ENCODE assay signal across 1 cellular context in genomic region chr2:153477096-153477555, GRCh38.
TF ChIP-seq lines count a peak whose summit lies in the region.

No MANE protein-coding gene starts in this region.

TF ChIP-seq in H1, 55 proteins besides CTCF, POLR2A, EP300 and RAD21 (continued from another document):
- 0 out of 2 replicates have a peak, but pooled peaks have one; percentile 13 for TF ChIP-seq KDM1A (IDR thresholded peaks at IDR 0.05; ENCODE audit: borderline replicate concordance, low read length)
- TF ChIP-seq, protein P1, sequence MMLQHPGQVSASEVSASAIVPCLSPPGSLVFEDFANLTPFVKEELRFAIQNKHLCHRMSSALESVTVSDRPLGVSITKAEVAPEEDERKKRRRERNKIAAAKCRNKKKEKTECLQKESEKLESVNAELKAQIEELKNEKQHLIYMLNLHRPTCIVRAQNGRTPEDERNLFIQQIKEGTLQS (IDR thresholded peaks at IDR 0.05; ENCODE audit: insufficient read depth, low read depth, low read length) = no peak
- TF ChIP-seq RNF2 (IDR thresholded peaks at IDR 0.05; ENCODE audit: borderline replicate concordance, low read depth, low read length, missing control alignments, poor library complexity, severe bottlenecking) = no peak
- TF ChIP-seq HDAC2 (IDR thresholded peaks at IDR 0.05; ENCODE audit: borderline replicate concordance in 1 of 2, low read depth in 2 of 2, low read length in 2 of 2) = peak in 1 of 2 experiments; percentile 6; a peak in 1 of 4 replicates
- TF ChIP-seq EGR1 (IDR thresholded peaks at IDR 0.05; ENCODE audit: borderline replicate concordance, low read depth, low read length) = 0 out of 2 replicates have a peak, but pooled peaks have one; percentile 2
- no peak for TF ChIP-seq RFX5 (IDR thresholded peaks at IDR 0.05; ENCODE audit: borderline replicate concordance, low read depth, low read length)
- no peak for TF ChIP-seq SIRT6 (IDR thresholded peaks at IDR 0.05; ENCODE audit: low read length)
- TF ChIP-seq, protein P2, sequence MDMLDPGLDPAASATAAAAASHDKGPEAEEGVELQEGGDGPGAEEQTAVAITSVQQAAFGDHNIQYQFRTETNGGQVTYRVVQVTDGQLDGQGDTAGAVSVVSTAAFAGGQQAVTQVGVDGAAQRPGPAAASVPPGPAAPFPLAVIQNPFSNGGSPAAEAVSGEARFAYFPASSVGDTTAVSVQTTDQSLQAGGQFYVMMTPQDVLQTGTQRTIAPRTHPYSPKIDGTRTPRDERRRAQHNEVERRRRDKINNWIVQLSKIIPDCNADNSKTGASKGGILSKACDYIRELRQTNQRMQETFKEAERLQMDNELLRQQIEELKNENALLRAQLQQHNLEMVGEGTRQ (IDR thresholded peaks at IDR 0.05; ENCODE audit: low read length) = no peak
- TF ChIP-seq NRF1 (IDR thresholded peaks at IDR 0.05; ENCODE audit: low read depth, low read length) = no peak
- TF ChIP-seq, protein P3, sequence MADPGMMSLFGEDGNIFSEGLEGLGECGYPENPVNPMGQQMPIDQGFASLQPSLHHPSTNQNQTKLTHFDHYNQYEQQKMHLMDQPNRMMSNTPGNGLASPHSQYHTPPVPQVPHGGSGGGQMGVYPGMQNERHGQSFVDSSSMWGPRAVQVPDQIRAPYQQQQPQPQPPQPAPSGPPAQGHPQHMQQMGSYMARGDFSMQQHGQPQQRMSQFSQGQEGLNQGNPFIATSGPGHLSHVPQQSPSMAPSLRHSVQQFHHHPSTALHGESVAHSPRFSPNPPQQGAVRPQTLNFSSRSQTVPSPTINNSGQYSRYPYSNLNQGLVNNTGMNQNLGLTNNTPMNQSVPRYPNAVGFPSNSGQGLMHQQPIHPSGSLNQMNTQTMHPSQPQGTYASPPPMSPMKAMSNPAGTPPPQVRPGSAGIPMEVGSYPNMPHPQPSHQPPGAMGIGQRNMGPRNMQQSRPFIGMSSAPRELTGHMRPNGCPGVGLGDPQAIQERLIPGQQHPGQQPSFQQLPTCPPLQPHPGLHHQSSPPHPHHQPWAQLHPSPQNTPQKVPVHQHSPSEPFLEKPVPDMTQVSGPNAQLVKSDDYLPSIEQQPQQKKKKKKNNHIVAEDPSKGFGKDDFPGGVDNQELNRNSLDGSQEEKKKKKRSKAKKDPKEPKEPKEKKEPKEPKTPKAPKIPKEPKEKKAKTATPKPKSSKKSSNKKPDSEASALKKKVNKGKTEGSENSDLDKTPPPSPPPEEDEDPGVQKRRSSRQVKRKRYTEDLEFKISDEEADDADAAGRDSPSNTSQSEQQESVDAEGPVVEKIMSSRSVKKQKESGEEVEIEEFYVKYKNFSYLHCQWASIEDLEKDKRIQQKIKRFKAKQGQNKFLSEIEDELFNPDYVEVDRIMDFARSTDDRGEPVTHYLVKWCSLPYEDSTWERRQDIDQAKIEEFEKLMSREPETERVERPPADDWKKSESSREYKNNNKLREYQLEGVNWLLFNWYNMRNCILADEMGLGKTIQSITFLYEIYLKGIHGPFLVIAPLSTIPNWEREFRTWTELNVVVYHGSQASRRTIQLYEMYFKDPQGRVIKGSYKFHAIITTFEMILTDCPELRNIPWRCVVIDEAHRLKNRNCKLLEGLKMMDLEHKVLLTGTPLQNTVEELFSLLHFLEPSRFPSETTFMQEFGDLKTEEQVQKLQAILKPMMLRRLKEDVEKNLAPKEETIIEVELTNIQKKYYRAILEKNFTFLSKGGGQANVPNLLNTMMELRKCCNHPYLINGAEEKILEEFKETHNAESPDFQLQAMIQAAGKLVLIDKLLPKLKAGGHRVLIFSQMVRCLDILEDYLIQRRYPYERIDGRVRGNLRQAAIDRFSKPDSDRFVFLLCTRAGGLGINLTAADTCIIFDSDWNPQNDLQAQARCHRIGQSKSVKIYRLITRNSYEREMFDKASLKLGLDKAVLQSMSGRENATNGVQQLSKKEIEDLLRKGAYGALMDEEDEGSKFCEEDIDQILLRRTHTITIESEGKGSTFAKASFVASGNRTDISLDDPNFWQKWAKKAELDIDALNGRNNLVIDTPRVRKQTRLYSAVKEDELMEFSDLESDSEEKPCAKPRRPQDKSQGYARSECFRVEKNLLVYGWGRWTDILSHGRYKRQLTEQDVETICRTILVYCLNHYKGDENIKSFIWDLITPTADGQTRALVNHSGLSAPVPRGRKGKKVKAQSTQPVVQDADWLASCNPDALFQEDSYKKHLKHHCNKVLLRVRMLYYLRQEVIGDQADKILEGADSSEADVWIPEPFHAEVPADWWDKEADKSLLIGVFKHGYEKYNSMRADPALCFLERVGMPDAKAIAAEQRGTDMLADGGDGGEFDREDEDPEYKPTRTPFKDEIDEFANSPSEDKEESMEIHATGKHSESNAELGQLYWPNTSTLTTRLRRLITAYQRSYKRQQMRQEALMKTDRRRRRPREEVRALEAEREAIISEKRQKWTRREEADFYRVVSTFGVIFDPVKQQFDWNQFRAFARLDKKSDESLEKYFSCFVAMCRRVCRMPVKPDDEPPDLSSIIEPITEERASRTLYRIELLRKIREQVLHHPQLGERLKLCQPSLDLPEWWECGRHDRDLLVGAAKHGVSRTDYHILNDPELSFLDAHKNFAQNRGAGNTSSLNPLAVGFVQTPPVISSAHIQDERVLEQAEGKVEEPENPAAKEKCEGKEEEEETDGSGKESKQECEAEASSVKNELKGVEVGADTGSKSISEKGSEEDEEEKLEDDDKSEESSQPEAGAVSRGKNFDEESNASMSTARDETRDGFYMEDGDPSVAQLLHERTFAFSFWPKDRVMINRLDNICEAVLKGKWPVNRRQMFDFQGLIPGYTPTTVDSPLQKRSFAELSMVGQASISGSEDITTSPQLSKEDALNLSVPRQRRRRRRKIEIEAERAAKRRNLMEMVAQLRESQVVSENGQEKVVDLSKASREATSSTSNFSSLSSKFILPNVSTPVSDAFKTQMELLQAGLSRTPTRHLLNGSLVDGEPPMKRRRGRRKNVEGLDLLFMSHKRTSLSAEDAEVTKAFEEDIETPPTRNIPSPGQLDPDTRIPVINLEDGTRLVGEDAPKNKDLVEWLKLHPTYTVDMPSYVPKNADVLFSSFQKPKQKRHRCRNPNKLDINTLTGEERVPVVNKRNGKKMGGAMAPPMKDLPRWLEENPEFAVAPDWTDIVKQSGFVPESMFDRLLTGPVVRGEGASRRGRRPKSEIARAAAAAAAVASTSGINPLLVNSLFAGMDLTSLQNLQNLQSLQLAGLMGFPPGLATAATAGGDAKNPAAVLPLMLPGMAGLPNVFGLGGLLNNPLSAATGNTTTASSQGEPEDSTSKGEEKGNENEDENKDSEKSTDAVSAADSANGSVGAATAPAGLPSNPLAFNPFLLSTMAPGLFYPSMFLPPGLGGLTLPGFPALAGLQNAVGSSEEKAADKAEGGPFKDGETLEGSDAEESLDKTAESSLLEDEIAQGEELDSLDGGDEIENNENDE (IDR thresholded peaks at IDR 0.05; ENCODE audit: insufficient replicate concordance, low read length) = no peak
- peak; percentile 89 for TF ChIP-seq NANOG (IDR thresholded peaks at IDR 0.05; ENCODE audit: insufficient read depth, low read depth, low read length, poor library complexity, severe bottlenecking)
- no peak for TF ChIP-seq MAFK (IDR thresholded peaks at IDR 0.05; ENCODE audit: low read depth, low read length)
- TF ChIP-seq BCL11A (IDR thresholded peaks at IDR 0.05; ENCODE audit: low read depth in 2 of 2, low read length in 2 of 2) = no peak
- TF ChIP-seq JUND (IDR thresholded peaks at IDR 0.05; ENCODE audit: low read length) = no peak
- no peak for TF ChIP-seq SRF (IDR thresholded peaks at IDR 0.05; ENCODE audit: low read depth, low read length)
